ENCODE assay signal across 18 cellular contexts in the genomic region with DNA sequence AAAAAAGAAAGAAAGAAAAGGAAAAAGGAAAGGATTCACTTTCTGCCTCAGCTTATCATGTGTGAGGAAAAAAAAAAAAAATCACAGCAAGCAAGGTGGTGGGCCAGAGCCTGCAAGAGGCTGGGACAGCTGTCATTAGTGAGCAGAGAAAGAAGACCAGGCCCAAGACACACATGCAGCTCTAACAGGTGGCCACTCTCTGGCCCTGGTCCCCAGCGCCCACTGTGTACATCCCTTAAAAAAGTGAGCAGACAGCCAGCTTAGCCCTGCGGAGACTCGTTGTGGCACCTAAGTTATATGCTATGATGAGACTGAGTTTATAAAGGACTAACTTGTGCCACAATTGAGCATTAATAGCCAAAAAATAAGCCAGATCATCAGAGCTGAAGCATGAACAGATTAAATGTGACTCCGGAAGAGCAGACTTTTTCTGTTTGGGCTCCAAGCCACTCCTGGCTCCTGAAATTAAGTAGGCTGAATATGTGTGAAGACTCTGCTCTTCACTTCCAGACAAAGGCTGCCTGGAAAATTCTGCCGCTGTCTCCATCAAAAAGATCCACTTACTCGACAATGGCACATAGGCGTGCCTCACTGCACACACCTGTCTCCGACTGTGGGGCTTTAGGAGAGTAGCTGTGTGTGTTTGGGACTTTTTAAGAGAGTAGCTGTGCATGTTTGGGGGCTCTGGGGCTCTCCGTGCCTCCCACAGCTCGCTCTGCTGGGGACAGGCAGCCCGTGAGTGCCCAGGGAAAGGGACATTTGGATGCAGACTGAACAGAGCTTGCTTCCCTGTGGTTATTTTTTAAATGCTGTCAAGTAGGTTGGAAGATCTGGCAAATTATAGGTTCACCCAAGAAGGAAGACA. TPM values are rescaled to one million over a fixed set of nuclear protein-coding genes. Genes with fewer than 3 reads are reported as not detected.
DNase-seq lines count a peak whose midpoint lies in the region; ATAC-seq and TF ChIP-seq lines count a peak whose summit lies in the region.
"Had no signal": no experiment of that assay in that cellular context is flagged by ENCODE, and none has a peak within 500 bp of the region (broad histone marks: within the 10 kb centered on the region; RNA-seq: fewer than 3 reads in every experiment).

No MANE protein-coding gene starts in this region.

- TF ChIP-seq CTCF in esophagus muscularis mucosa (IDR thresholded peaks at IDR 0.05), result no peak
- no peak for TF ChIP-seq CTCF in nephron progenitor cell (IDR thresholded peaks at IDR 0.05)
- no peak for TF ChIP-seq CTCF in upper lobe of right lung (IDR thresholded peaks at IDR 0.05)
- TF ChIP-seq CTCF in CD4-positive, alpha-beta T cell (IDR thresholded peaks at IDR 0.05), result no peak

- peak; percentile 42 for ATAC-seq in Right ventricle myocardium inferior
- no peak for ATAC-seq in upper lobe of right lung
- no peak for ATAC-seq in CD4-positive, alpha-beta T cell (ENCODE audit: poor library complexity)

- peaks cover 0 to 3% (median 1%) of the 10 kb centered on the region in 4 donors for H3K36me3 ChIP-seq in esophagus muscularis mucosa
- H3K36me3 ChIP-seq in upper lobe of right lung, result no peaks in the 10 kb centered on the region

- 58% methylated on average over 10 of the region's 11 CpGs for WGBS in esophagus muscularis mucosa

- intact Hi-C loops in Right ventricle myocardium inferior (cut with DNase I), result no loop called here
- intact Hi-C loops in cardiac septum (cut with DNase I), result no loop called here
- intact Hi-C loops in esophagus muscularis mucosa (cut with DNase I), result no loop called here
- intact Hi-C loops in upper lobe of right lung (cut with DNase I), result no loop called here
- intact Hi-C loops in CD4-positive, alpha-beta T cell (cut with DNase I, micrococcal nuclease), result no loop called here

- H3K27me3 Mint-ChIP-seq in nephron progenitor cell (ENCODE audit: low read depth, poor library complexity), result no peaks in the 10 kb centered on the region
- no peaks in the 10 kb centered on the region for H3K27me3 Mint-ChIP-seq in CD4-positive, alpha-beta T cell
- H3K27me3 Mint-ChIP-seq: activated naive CD8-positive, alpha-beta T cell had no signal

- peaks cover 55 to 75% (median 61%) of the 10 kb centered on the region in 4 donors for H3K4me1 ChIP-seq in esophagus muscularis mucosa
- H3K4me1 ChIP-seq in upper lobe of right lung, result peaks cover 6% of the 10 kb centered on the region

- peaks cover 1% of the 10 kb centered on the region for H3K9me3 Mint-ChIP-seq in nephron progenitor cell
- no peaks in the 10 kb centered on the region for H3K9me3 Mint-ChIP-seq in CD4-positive, alpha-beta T cell

- H3K27ac ChIP-seq in esophagus muscularis mucosa (replicated peaks in 1 of 4) (peak overlapping the region; percentile 32 to 65 (median 46)), upper lobe of right lung (no peak overlapping the region)
- H3K27ac ChIP-seq in CD4-positive, alpha-beta T cell (ENCODE audit: low read depth, low read length), result no peak overlapping the region
- H3K27ac ChIP-seq: A549, SJSA1 had no signal

- peaks cover 11% of the 10 kb centered on the region for H3K36me3 Mint-ChIP-seq in nephron progenitor cell (ENCODE audit: low read depth)
- H3K36me3 Mint-ChIP-seq in CD4-positive, alpha-beta T cell (ENCODE audit: low read depth), result no peaks in the 10 kb centered on the region
- H3K36me3 Mint-ChIP-seq: activated naive CD8-positive, alpha-beta T cell; CD4-positive, CD25-positive, alpha-beta regulatory T cell had no signal

- H3K27ac Mint-ChIP-seq in nephron progenitor cell, result peak overlapping the region; percentile 72
- no peak overlapping the region for H3K27ac Mint-ChIP-seq in CD4-positive, alpha-beta T cell
- H3K27ac Mint-ChIP-seq: activated naive CD8-positive, alpha-beta T cell; CD4-positive, CD25-positive, alpha-beta regulatory T cell had no signal

- TF ChIP-seq POLR2A in esophagus muscularis mucosa (IDR thresholded peaks at IDR 0.05; ENCODE audit: low read depth), result no peak

- H3K9me3 ChIP-seq in esophagus muscularis mucosa (peaks cover 0 to 3% (median 2%) of the 10 kb centered on the region in 4 donors), upper lobe of right lung (no peaks in the 10 kb centered on the region)
- H3K9me3 ChIP-seq in CD4-positive, alpha-beta T cell (ENCODE audit: control insufficient read depth, low read length), result no peaks in the 10 kb centered on the region
- H3K9me3 ChIP-seq: SJSA1 had no signal

- H3K27me3 ChIP-seq in esophagus muscularis mucosa (no peaks in the 10 kb centered on the region), upper lobe of right lung (no peaks in the 10 kb centered on the region)
- no peaks in the 10 kb centered on the region for H3K27me3 ChIP-seq in CD4-positive, alpha-beta T cell (ENCODE audit: control insufficient read depth, insufficient read depth, low read length)
- H3K27me3 ChIP-seq: SJSA1 had no signal

- CTCF ChIA-PET in CD4-positive, alpha-beta T cell (lab: Charles Lee), result no interaction called here

- POLR2A ChIA-PET in CD4-positive, alpha-beta T cell (lab: Charles Lee), result no interaction called here

- H3K4me1 Mint-ChIP-seq in nephron progenitor cell, result peaks cover 46% of the 10 kb centered on the region
- peaks cover 4% of the 10 kb centered on the region for H3K4me1 Mint-ChIP-seq in CD4-positive, alpha-beta T cell (ENCODE audit: low read depth)

- no peak overlapping the region for H3K4me3 ChIP-seq in esophagus muscularis mucosa
- no peak overlapping the region for H3K4me3 ChIP-seq in upper lobe of right lung
- H3K4me3 ChIP-seq: A549, SJSA1 had no signal

- H3K4me3 Mint-ChIP-seq in nephron progenitor cell, result no peak overlapping the region
- H3K4me3 Mint-ChIP-seq in CD4-positive, alpha-beta T cell, result no peak overlapping the region
- H3K4me3 Mint-ChIP-seq: activated naive CD8-positive, alpha-beta T cell had no signal

- no peak for TF ChIP-seq EP300 in esophagus muscularis mucosa (IDR thresholded peaks at IDR 0.05)

- DNase-seq in Right ventricle myocardium inferior (ENCODE audit: missing footprints), result no peak
- DNase-seq in cardiac septum (ENCODE audit: low spot score), result no peak
- DNase-seq in esophagus muscularis mucosa (ENCODE audit: extremely low spot score), result no peak
- DNase-seq in nephron progenitor cell, result no peak
- DNase-seq in upper lobe of right lung, result peak; percentile 10
- DNase-seq in globus pallidus (ENCODE audit: low spot score), result no peak
- DNase-seq in CD4-positive, alpha-beta T cell, result no peak
- no peak for DNase-seq in MV-4-11 (lab: John Stamatoyannopoulos, UW)
- DNase-seq: activated T-cell treated with anti-CD3 and anti-CD28 coated beads, Interleukin-2, amount 50 U/mL, for 48 hours; CD4-positive, CD25-positive, alpha-beta regulatory T cell; effector CD8-positive, alpha-beta T cell; hippocampal formation; NCI-H1417; NCI-H510A treated with DMSO at 0.1 percent for 48 hours; stimulated activated naive CD4-positive, alpha-beta T cell treated with Interleukin-2 at 50 U/mL for 16 hours had no signal

RNA-seq across cellular contexts. Expression of gene LATS2, which starts 55.0 kb away (rescaled TPM):
- total RNA-seq in Right ventricle myocardium inferior (23.7 TPM), cardiac septum (27.8 TPM), esophagus muscularis mucosa (10 to 100 TPM; 49.8 to 93.8 (median 77.0) TPM), upper lobe of right lung (44.1 TPM)
- total RNA-seq in CD4-positive, alpha-beta T cell, result 1 to 10 TPM; 6.2 to 6.5 TPM

Comparison
In these comparisons a context has a peak if more than half of its experiments do, and no peak if none do; other contexts are left out.
1. H3K27ac ChIP-seq: peak in esophagus muscularis mucosa (4 of 4); none in upper lobe of right lung (single experiment) and CD4-positive, alpha-beta T cell (single experiment).